ENCODE assay signal across 11 cellular contexts in genomic region chr4:1408418-1408817, GRCh38. TPM values are rescaled to one million over a fixed set of nuclear protein-coding genes. Genes with fewer than 3 reads are reported as not detected.
DNase-seq lines count a peak whose midpoint lies in the region; ATAC-seq and TF ChIP-seq lines count a peak whose summit lies in the region.
"Had no signal": no experiment of that assay in that cellular context is flagged by ENCODE, and none has a peak within 500 bp of the region (broad histone marks: within the 10 kb centered on the region; RNA-seq: fewer than 3 reads in every experiment).

No MANE protein-coding gene starts in this region.

- H3K27ac Mint-ChIP-seq in nephron progenitor cell: no peak overlapping the region

- POLR2A ChIA-PET in A673 (lab: Charles Lee; ENCODE audit: low non-redundant PET): no interaction called here

- CTCF ChIA-PET in A673 (lab: Charles Lee): no interaction called here

- H3K4me1 ChIP-seq in A673 (ENCODE audit: insufficient read depth, low read length, poor library complexity, severe bottlenecking): no peaks in the 10 kb centered on the region
- H3K4me1 ChIP-seq: SJSA1 had no signal

- H3K4me3 Mint-ChIP-seq in nephron progenitor cell: no peak overlapping the region

- DNase-seq in 8988T (peak; percentile 58), A673 (ENCODE audit: low spot score) (no peak), NCI-H1105 treated with DMSO at 0.1 percent for 48 hours (lab: John Stamatoyannopoulos, UW) (peak; percentile 21), iPS-NIHi11 (ENCODE audit: low spot score) (peak; percentile 32), CD1c-positive myeloid dendritic cell (ENCODE audit: extremely low spot score) (no peak), nephron progenitor cell (no peak)
- DNase-seq: GOT3 had no signal

- no peaks in the 10 kb centered on the region for H3K36me3 ChIP-seq in A673 (ENCODE audit: insufficient read depth, low read length, poor library complexity, severe bottlenecking)
- H3K36me3 ChIP-seq: SJSA1, tibial artery had no signal

- H3K27me3 Mint-ChIP-seq in nephron progenitor cell (ENCODE audit: low read depth, poor library complexity): peaks cover 91% of the 10 kb centered on the region

- intact Hi-C loops in A673 (cut with micrococcal nuclease; ENCODE audit: unreplicated experiment): no loop called here

- peaks cover 10% of the 10 kb centered on the region for H3K9me3 Mint-ChIP-seq in nephron progenitor cell

- no peak overlapping the region for H3K4me3 ChIP-seq in A673 (ENCODE audit: low read depth, low read length, poor library complexity, severe bottlenecking)
- H3K4me3 ChIP-seq: SJSA1, skin epidermis, tibial artery had no signal

- H3K36me3 Mint-ChIP-seq in nephron progenitor cell (ENCODE audit: low read depth): no peaks in the 10 kb centered on the region

- peaks cover 97% of the 10 kb centered on the region for H3K27me3 ChIP-seq in A673 (replicated peaks; ENCODE audit: insufficient read depth, low read depth, low read length, poor library complexity)

- 0 out of 2 replicates have a peak, but pooled peaks have one; percentile 12 for TF ChIP-seq CTCF in A673 (conservative IDR thresholded peaks at IDR 0.05; ENCODE audit: low read depth, low read length)
- TF ChIP-seq CTCF in nephron progenitor cell (IDR thresholded peaks at IDR 0.05): no peak

- H3K27ac ChIP-seq in A673 (ENCODE audit: low read depth, low read length, poor library complexity, severe bottlenecking): no peak overlapping the region
- H3K27ac ChIP-seq: SJSA1, skin epidermis, tibial artery had no signal

- no peak for ATAC-seq in GM18511 (IDR thresholded peaks at IDR 0.05; ENCODE audit: unreplicated experiment)

- H3K9me3 ChIP-seq in A673 (ENCODE audit: low read depth, low read length, poor library complexity, severe bottlenecking): no peaks in the 10 kb centered on the region
- H3K9me3 ChIP-seq: tibial artery had no signal

- H3K4me1 Mint-ChIP-seq in nephron progenitor cell: no peaks in the 10 kb centered on the region

- BruUV-seq in A673 (replicated peaks; lab: Mats Ljungman, UMichigan): no TSS peak

RNA-seq across cellular contexts. Expression of gene NKX1-1, which starts 2.2 kb away (rescaled TPM):
- not detected in 2 replicates for total RNA-seq in A673 (2021)
- total RNA-seq: SJSA1 had no signal

Comparison
In these comparisons a context has a peak if more than half of its experiments do, and no peak if none do; other contexts are left out.
1. DNase-seq: peak in 8988T (single experiment), NCI-H1105 treated with DMSO at 0.1 percent for 48 hours (single experiment) and iPS-NIHi11 (single experiment); none in A673 (single experiment), CD1c-positive myeloid dendritic cell (single experiment) and nephron progenitor cell (single experiment).